8 cellular contexts compared by ENCODE assay signal in genomic region chr3:178119608-178120295, GRCh38.
A peak's percentile ranks its signal among the peaks of the same experiment; 100 is the strongest.
DNase-seq lines count a peak whose midpoint lies in the region; ATAC-seq and TF ChIP-seq lines count a peak whose summit lies in the region.
"Not testable (repeated sequence)": the region's sequence is repeated elsewhere in the genome, so short reads cannot be mapped to it uniquely, and the experiment has no call there.

No MANE protein-coding gene starts in this region.

- H2AK9ac ChIP-seq in IMR-90 (replicated peaks; ENCODE audit: low read depth, low read length, poor library complexity), result not testable (repeated sequence)

- DNase-seq in BJ (ENCODE audit: low read depth), result peak; percentile 54
- DNase-seq in IMR-90, result peak; percentile 66
- peak; percentile 79 for DNase-seq in brain microvascular endothelial cell
- not testable (repeated sequence) for DNase-seq in esophagus squamous epithelium (lab: John Stamatoyannopoulos, UW); left ventricle myocardium superior
- DNase-seq in non-pigmented ciliary epithelial cell (ENCODE audit: low read depth), result peak; percentile 47

- H3K4me2 ChIP-seq in IMR-90 (ENCODE audit: low read depth, low read length), result peak overlapping the region; percentile 21; the same call in 1 of the 2 replicates

- H4K8ac ChIP-seq in IMR-90 (ENCODE audit: low read depth in 2 of 2, low read length in 2 of 2), result peak overlapping the region; percentile 51 to 70; a peak in 2 of 4 replicates

- not testable (repeated sequence) for H3K36me3 Mint-ChIP-seq in activated T-helper 17 cell treated with anti-CD3 and anti-CD28 coated beads, Interleukin-2, amount 50 U/mL, for 72 hours (ENCODE audit: low read depth)

- H3K36me3 ChIP-seq in BJ (ENCODE audit: control insufficient read depth, insufficient read depth, low read length); IMR-90 (ENCODE audit: control insufficient read depth, insufficient read depth, low read length); brain microvascular endothelial cell (replicated peaks); esophagus squamous epithelium: not testable (repeated sequence)

- not testable (repeated sequence) for H4K20me1 ChIP-seq in IMR-90 (ENCODE audit: insufficient read depth, low read length)

- not testable (repeated sequence) for H3K23ac ChIP-seq in IMR-90 (ENCODE audit: low read depth, low read length)

- intact Hi-C loops in IMR-90 (cut with micrococcal nuclease); esophagus squamous epithelium (cut with DNase I); left ventricle myocardium superior (cut with micrococcal nuclease): not testable (repeated sequence)

- WGBS in IMR-90 (ENCODE audit: extremely low coverage in 2 of 2, insufficient read length in 1 of 2), 2 experiments, result no CpG with 5 or more reads among the region's 6 CpGs
- WGBS in esophagus squamous epithelium, 2 donors, result 37 to 40% methylated on average over 6 of the region's 6 CpGs

- TF ChIP-seq CTCF in BJ (IDR thresholded peaks at IDR 0.05; ENCODE audit: insufficient read depth, low read depth, low read length); IMR-90 (conservative IDR thresholded peaks at IDR 0.05; ENCODE audit: low read depth, low read length); brain microvascular endothelial cell (IDR thresholded peaks at IDR 0.05; ENCODE audit: low read depth, low read length, missing control alignments); esophagus squamous epithelium (IDR thresholded peaks at IDR 0.05): not testable (repeated sequence)

- H4K91ac ChIP-seq in IMR-90 (ENCODE audit: insufficient read depth, low read depth, low read length), result peak overlapping the region; percentile 64; the same call in 1 of the 2 replicates

- H3K4me3 Mint-ChIP-seq in activated T-helper 17 cell treated with anti-CD3 and anti-CD28 coated beads, Interleukin-2, amount 50 U/mL, for 72 hours, result not testable (repeated sequence)

- peak; percentile 70 for ATAC-seq in IMR-90 (ENCODE audit: low read depth)
- peak; percentile 77 for ATAC-seq in activated T-helper 17 cell treated with anti-CD3 and anti-CD28 coated beads, Interleukin-2, amount 50 U/mL, for 72 hours (replicated peaks)
- ATAC-seq in left ventricle myocardium superior, result peak; percentile 41

- POLR2A ChIA-PET in BJ (lab: Charles Lee), result interaction anchor here (0.6 kb wide), 1 partner anchor 35 kb away, joined by 4 read pairs; no protein-coding TSS in a partner anchor
- POLR2A ChIA-PET in IMR-90 (lab: Charles Lee; ENCODE audit: unreplicated experiment), result not testable (repeated sequence)

- peak overlapping the region; percentile 71; the same call in 1 of the 2 replicates for H3K18ac ChIP-seq in IMR-90 (ENCODE audit: low read depth, low read length)

- not testable (repeated sequence) for BruUV-seq in IMR-90 (replicated peaks; lab: Mats Ljungman, UMichigan)

- peak overlapping the region; percentile 41; the same call in 1 of the 2 replicates for H2BK20ac ChIP-seq in IMR-90 (ENCODE audit: low read depth, low read length)

- TF ChIP-seq POLR2A in IMR-90 (IDR thresholded peaks at IDR 0.05; ENCODE audit: low read depth, low read length); esophagus squamous epithelium (IDR thresholded peaks at IDR 0.05): not testable (repeated sequence)

- peak overlapping the region; percentile 44 for H2BK120ac ChIP-seq in IMR-90 (ENCODE audit: low read depth, low read length)

- peak overlapping the region; percentile 59; the same call in 1 of the 2 replicates for H3K14ac ChIP-seq in IMR-90 (replicated peaks; ENCODE audit: low read depth, low read length)

- H3K27ac Mint-ChIP-seq in activated T-helper 17 cell treated with anti-CD3 and anti-CD28 coated beads, Interleukin-2, amount 50 U/mL, for 72 hours, result peak overlapping the region; percentile 15

- H2BK15ac ChIP-seq in IMR-90 (ENCODE audit: low read depth, low read length), result peak overlapping the region; percentile 15; the same call in 2 of the 3 replicates

- in situ Hi-C loops in IMR-90 (cut with MboI; ENCODE audit: low sequenced_read_pairs); brain microvascular endothelial cell (cut with HindIII; ENCODE audit: low pct_ligation_motif_present, low sequenced_read_pairs): not testable (repeated sequence)

- not testable (repeated sequence) for H3K4me1 ChIP-seq in IMR-90 (ENCODE audit: control insufficient read depth, insufficient read depth, low read length); esophagus squamous epithelium

- H3K27me3 Mint-ChIP-seq in activated T-helper 17 cell treated with anti-CD3 and anti-CD28 coated beads, Interleukin-2, amount 50 U/mL, for 72 hours, result not testable (repeated sequence)

- peak overlapping the region; percentile 57; the same call in 1 of the 2 replicates for H3K56ac ChIP-seq in IMR-90 (ENCODE audit: extremely low read depth, insufficient read depth, low read length)

- H3K4ac ChIP-seq in IMR-90 (ENCODE audit: low read depth, low read length), result not testable (repeated sequence)

- H3K9me1 ChIP-seq in IMR-90 (ENCODE audit: insufficient read depth, low read length), result not testable (repeated sequence)

- not testable (repeated sequence) for H3K79me1 ChIP-seq in IMR-90 (ENCODE audit: low read depth in 1 of 2, low read length in 2 of 2)

- not testable (repeated sequence) for H3K4me1 Mint-ChIP-seq in activated T-helper 17 cell treated with anti-CD3 and anti-CD28 coated beads, Interleukin-2, amount 50 U/mL, for 72 hours

- TF ChIP-seq RAD21 in IMR-90 (IDR thresholded peaks at IDR 0.05; ENCODE audit: low read length), result not testable (repeated sequence)

- H2BK5ac ChIP-seq in IMR-90 (ENCODE audit: low read depth, low read length, poor library complexity, severe bottlenecking), result peak overlapping the region; percentile 88

- not testable (repeated sequence) for H3K9me3 ChIP-seq in IMR-90 (ENCODE audit: control insufficient read depth, insufficient read depth, low read length); esophagus squamous epithelium

- H3K27ac ChIP-seq in IMR-90 (ENCODE audit: insufficient read depth, low read length), result not testable (repeated sequence)
- H3K27ac ChIP-seq in brain microvascular endothelial cell (peak overlapping the region; percentile 58), esophagus squamous epithelium (peak overlapping the region; percentile 43 to 69 (median 62)), temporal lobe (ENCODE audit: low read depth, low read length) (peak overlapping the region; percentile 0)

- H2AFZ ChIP-seq in IMR-90 (replicated peaks; ENCODE audit: low read length, poor library complexity), result not testable (repeated sequence)

- H3K9ac ChIP-seq in IMR-90 (ENCODE audit: low read depth, low read length), result not testable (repeated sequence)

- CTCF ChIA-PET in BJ (lab: Yijun Ruan, JAX), result interaction anchor here (1.1 kb wide), 1 partner anchor 12 kb away, joined by 4 read pairs; no protein-coding TSS in a partner anchor
- CTCF ChIA-PET in IMR-90 (lab: Yijun Ruan, JAX), result interaction anchor here (0.7 to 1.9 kb wide), 2 partner anchors 9 to 35 kb away, joined by 3 to 5 read pairs; no protein-coding TSS in a partner anchor

- H4K5ac ChIP-seq in IMR-90 (ENCODE audit: low read depth, low read length), result peak overlapping the region; percentile 67; the same call in 1 of the 2 replicates

- H3K9me3 Mint-ChIP-seq in activated T-helper 17 cell treated with anti-CD3 and anti-CD28 coated beads, Interleukin-2, amount 50 U/mL, for 72 hours, result not testable (repeated sequence)

- not testable (repeated sequence) for H2AK5ac ChIP-seq in IMR-90 (ENCODE audit: low read depth, low read length)

- dilution Hi-C loops in IMR-90 (cut with HindIII; ENCODE audit: low sequenced_read_pairs, unreplicated experiment), result not testable (repeated sequence)

- H3K27me3 ChIP-seq in BJ (ENCODE audit: control insufficient read depth, insufficient read depth, low read length); IMR-90 (ENCODE audit: control insufficient read depth, insufficient read depth, low read length); brain microvascular endothelial cell (replicated peaks); esophagus squamous epithelium: not testable (repeated sequence)

- not testable (repeated sequence) for H3K4me3 ChIP-seq in BJ (ENCODE audit: low read depth, low read length); IMR-90 (ENCODE audit: insufficient read depth, low read depth, low read length); brain microvascular endothelial cell (ENCODE audit: low read depth, low read length); esophagus squamous epithelium

TF ChIP-seq in IMR-90, 13 proteins besides CTCF, POLR2A, EP300 and RAD21:
- TF ChIP-seq CEBPB (IDR thresholded peaks at IDR 0.05; ENCODE audit: low read depth, low read length), result 0 out of 2 replicates have a peak, but pooled peaks have one; percentile 12
